ENCODE assay signal across 27 cellular contexts in the genomic region with DNA sequence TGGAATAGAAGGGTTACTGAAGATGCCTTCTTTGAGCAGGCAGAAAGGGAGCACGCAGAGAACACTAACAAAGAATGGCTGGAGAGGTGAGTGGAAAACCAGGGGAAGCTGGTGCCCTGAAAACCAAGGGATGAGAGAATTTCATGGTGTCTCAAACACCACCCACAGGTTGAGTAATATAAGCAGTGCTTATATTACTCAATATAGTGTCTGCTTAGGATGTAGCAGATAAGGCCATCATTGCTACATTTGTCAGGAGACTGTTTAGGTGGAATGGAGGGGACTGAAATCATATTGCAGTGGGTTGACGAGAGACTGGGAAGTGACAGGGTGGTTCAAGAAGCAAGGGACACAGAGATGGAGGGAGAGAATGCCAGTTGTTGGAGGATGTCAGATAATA. TPM values are rescaled to one million over a fixed set of nuclear protein-coding genes. Genes with fewer than 3 reads are reported as not detected.
DNase-seq lines count a peak whose midpoint lies in the region; ATAC-seq and TF ChIP-seq lines count a peak whose summit lies in the region.
"Had no signal": no experiment of that assay in that cellular context is flagged by ENCODE, and none has a peak within 500 bp of the region (broad histone marks: within the 10 kb centered on the region; RNA-seq: fewer than 3 reads in every experiment).

No MANE protein-coding gene starts in this region.

- H3K27ac ChIP-seq in left ventricle myocardium inferior (replicated peaks): peak overlapping the region; percentile 92
- H3K27ac ChIP-seq in right cardiac atrium (ENCODE audit: low read length): peak overlapping the region; percentile 61
- peak overlapping the region; percentile 43 to 79 (median 64) for H3K27ac ChIP-seq in transverse colon
- H3K27ac ChIP-seq: A549 had no signal

- intact Hi-C loops in left ventricle myocardium inferior (cut with micrococcal nuclease) (no loop called here), left cardiac atrium (cut with DNase I) (loop anchor here in 1 of 2 donors (10.0 kb wide), 1 partner anchor 51 kb away; no protein-coding TSS in a partner anchor), right cardiac atrium (cut with DNase I) (no loop called here), transverse colon (cut with DNase I; ENCODE audit: low total_unique reads) (no loop called here)

- no peaks in the 10 kb centered on the region for H3K27me3 ChIP-seq in left ventricle myocardium inferior (ENCODE audit: low read depth)
- no peaks in the 10 kb centered on the region for H3K27me3 ChIP-seq in right cardiac atrium (ENCODE audit: control insufficient read depth, insufficient read depth)
- H3K27me3 ChIP-seq in transverse colon: no peaks in the 10 kb centered on the region

- H3K4me1 ChIP-seq in left ventricle myocardium inferior (peaks cover 77% of the 10 kb centered on the region), right cardiac atrium (ENCODE audit: control insufficient read depth, insufficient read depth, low read length) (peaks cover 3% of the 10 kb centered on the region), transverse colon (peaks cover 0 to 42% (median 30%) of the 10 kb centered on the region in 4 donors)
- H3K4me1 ChIP-seq: A549, HAP-1 had no signal

- ATAC-seq in left cardiac atrium (no peak), right cardiac atrium (no peak), HG03571 (IDR thresholded peaks at IDR 0.05; ENCODE audit: unreplicated experiment) (no peak)
- ATAC-seq: A549, GM12878, GM23338 had no signal

- no peak for TF ChIP-seq CTCF in left ventricle myocardium inferior (IDR thresholded peaks at IDR 0.05; ENCODE audit: borderline replicate concordance)
- TF ChIP-seq CTCF in transverse colon (IDR thresholded peaks at IDR 0.05): no peak

- in situ Hi-C loops in transverse colon (cut with MboI; ENCODE audit: low pct_ligation_motif_present in 1 of 4, low pct_unique_long_range_greater_than_20kb in 1 of 4, low sequenced_read_pairs in 3 of 4): no loop called here

- 80% methylated on average over 2 of the region's 2 CpGs for WGBS in right cardiac atrium
- 50 to 81% methylated on average over 1 to 2 of the region's 2 CpGs for WGBS in transverse colon (ENCODE audit: low coverage in 1 of 2), 2 donors

- H3K4me3 ChIP-seq in left ventricle myocardium inferior: peak overlapping the region; percentile 57
- no peak overlapping the region for H3K4me3 ChIP-seq in right cardiac atrium (ENCODE audit: low read length)
- no peak overlapping the region for H3K4me3 ChIP-seq in transverse colon
- H3K4me3 ChIP-seq: A549, GM12878, GM23338, HAP-1 had no signal

- peaks cover 7% of the 10 kb centered on the region for H3K36me3 ChIP-seq in left ventricle myocardium inferior
- H3K36me3 ChIP-seq in transverse colon: no peaks in the 10 kb centered on the region

- DNase-seq in left ventricle myocardium inferior (no peak), left cardiac atrium (no peak), NCI-H226 (peak; percentile 16), right cardiac atrium (no peak), transverse colon (no peak), AG20443 (ENCODE audit: low spot score) (no peak)
- DNase-seq: C1 segment of cervical spinal cord; CD4-positive, alpha-beta memory T cell; COR-L47; DMS 273 treated with DMSO at 0.1 percent for 48 hours; DMS79; EL; GDM1; HFFc6; Karpas-422; MV-4-11; NCI-H1105 treated with DMSO at 0.1 percent for 48 hours; NCI-H146; NCI-H2029; NCI-H526 treated with DMSO at 0.1 percent for 48 hours; RPMI8226; SHP77 treated with DMSO at 0.1 percent for 48 hours had no signal

- H3K9me3 ChIP-seq in left ventricle myocardium inferior (replicated peaks): no peaks in the 10 kb centered on the region
- H3K9me3 ChIP-seq in right cardiac atrium (ENCODE audit: control insufficient read depth, low read length): no peaks in the 10 kb centered on the region
- H3K9me3 ChIP-seq in transverse colon: no peaks in the 10 kb centered on the region
- H3K9me3 ChIP-seq: A549, HAP-1 had no signal

- no peak for TF ChIP-seq EP300 in transverse colon (IDR thresholded peaks at IDR 0.05; ENCODE audit: low read depth)

- TF ChIP-seq POLR2A in transverse colon (IDR thresholded peaks at IDR 0.05): no peak

RNA-seq across cellular contexts. Expression of a gene that starts 20.6 kb away (rescaled TPM):
- 428 TPM for total RNA-seq in left ventricle myocardium inferior
- 100 to 1,000 TPM; 124 to 148 TPM for total RNA-seq in left cardiac atrium
- total RNA-seq in right cardiac atrium: 100 to 1,000 TPM; 147 to 374 (median 229) TPM
- polyA plus RNA-seq in right cardiac atrium: 84.6 TPM
- total RNA-seq in transverse colon: 100 to 1,000 TPM in 3 of 4 donors, 10 to 100 TPM in 1; 92.0 to 253 (median 108) TPM
